19 cellular contexts compared by ENCODE assay signal in the genomic region with DNA sequence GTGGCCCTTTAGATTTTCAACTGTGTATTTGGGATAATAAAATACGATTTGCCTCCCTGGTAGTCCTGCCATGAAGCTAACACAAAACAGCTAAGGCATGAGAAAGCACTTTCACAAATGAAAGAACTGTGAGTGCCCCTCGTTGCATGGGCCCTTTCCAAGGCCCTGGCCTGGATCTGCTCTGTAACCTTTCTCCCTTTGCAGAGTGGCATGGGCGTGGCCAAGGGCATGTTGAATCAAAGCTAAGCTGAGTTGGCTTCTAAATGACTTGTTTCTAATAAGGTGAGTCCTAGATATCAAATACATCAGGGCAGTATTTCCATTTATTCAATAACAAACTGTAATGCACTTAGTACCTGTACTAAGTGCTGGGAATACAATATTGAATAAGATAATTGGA.
"Had no signal": no experiment of that assay in that cellular context is flagged by ENCODE, and none has a peak within 500 bp of the region (broad histone marks: within the 10 kb centered on the region; RNA-seq: fewer than 3 reads in every experiment).

No MANE protein-coding gene starts in this region.

- H3K9me3 ChIP-seq: SJCRH30 had no signal

- H3K36me3 ChIP-seq: SJCRH30 had no signal

- H3K27me3 ChIP-seq: SJCRH30 had no signal

- DNase-seq: IMR-90, Karpas-422, KG1, MM.1S, NCI-H1092 treated with DMSO at 0.1 percent for 48 hours, NCI-H1436, NCI-H187, NCI-H2029, NCI-H2081 treated with DMSO at 0.1 percent for 48 hours, NCI-H2171, NCI-H226, NCI-H446, NCI-H510A, NCI-H524 treated with DMSO at 0.1 percent for 48 hours, NCI-H69, NCI-H774, PC-3, SHP77 treated with DMSO at 0.1 percent for 48 hours, SJCRH30 had no signal

- H3K4me3 ChIP-seq: SJCRH30 had no signal

- H3K27ac ChIP-seq: SJCRH30 had no signal
